In the genomic region with DNA sequence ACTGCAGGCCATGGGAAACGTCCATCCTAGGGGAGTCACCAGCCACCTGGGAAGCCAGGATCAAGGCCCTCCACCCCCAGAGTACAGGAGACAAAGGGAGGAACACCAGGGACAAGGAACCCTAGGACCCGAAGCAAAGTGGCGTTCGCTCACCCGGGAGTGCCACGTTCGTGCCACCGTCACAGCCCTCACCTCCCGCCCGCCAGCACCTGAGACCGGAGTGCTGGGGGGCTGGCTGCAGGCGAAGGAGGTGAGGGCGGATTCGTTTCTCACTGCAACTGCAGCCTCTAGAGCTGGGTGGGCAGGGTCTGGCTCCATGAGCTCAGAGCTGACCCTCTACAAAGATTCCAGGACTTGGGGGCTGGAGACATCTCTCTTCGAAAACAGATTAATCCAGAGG, we compare ENCODE assay signal across 26 cellular contexts. TPM values are rescaled to one million over a fixed set of nuclear protein-coding genes. Genes with fewer than 3 reads are reported as not detected.
DNase-seq lines count a peak whose midpoint lies in the region; ATAC-seq lines count a peak whose summit lies in the region.
"Had no signal": no experiment of that assay in that cellular context is flagged by ENCODE, and none has a peak within 500 bp of the region (broad histone marks: within the 10 kb centered on the region; RNA-seq: fewer than 3 reads in every experiment).

No MANE protein-coding gene starts in this region.

- no peak overlapping the region for H3K23ac ChIP-seq in neuronal stem cell (ENCODE audit: low read depth, low read length, poor library complexity)

- H3K27me3 ChIP-seq in H7 (ENCODE audit: control insufficient read depth, insufficient read depth, low read length): no peaks in the 10 kb centered on the region
- no peaks in the 10 kb centered on the region for H3K27me3 ChIP-seq in neuronal stem cell (ENCODE audit: control insufficient read depth in 3 of 3, insufficient read depth in 3 of 3, low read depth in 1 of 3, low read length in 3 of 3)
- H3K27me3 ChIP-seq: SJCRH30 had no signal

- peaks cover 10 to 12% of the 10 kb centered on the region in 2 donors for H3K4me1 ChIP-seq in neuronal stem cell (ENCODE audit: control insufficient read depth in 2 of 2, insufficient read depth in 1 of 2, low read depth in 1 of 2, low read length in 2 of 2)

- H2AK5ac ChIP-seq in neuronal stem cell (ENCODE audit: low read depth, low read length): peak overlapping the region; percentile 53

- H3K4me3 Mint-ChIP-seq in T-helper 2 cell treated with Interferon-gamma antibody and Interleukin-4, amounts not matched to agents 5 μg/mL and 100 μg/mL, for 36 hours: no peak overlapping the region
- H3K4me3 Mint-ChIP-seq in activated T-helper 1 cell treated with anti-CD3 and anti-CD28 coated beads, Interleukin-12 subunit alpha, Interleukin-12 subunit beta, Interleukin-2, Interleukin-4 antibody, amounts not matched to agents 30 ng/mL and 10 ng/mL and 1 ng/mL, durations not matched to agents 14 hours and 24 hours and 36 hours: no peak overlapping the region
- H3K4me3 Mint-ChIP-seq: HFFc6 had no signal

- H3K27me3 Mint-ChIP-seq in T-helper 2 cell treated with Interferon-gamma antibody and Interleukin-4, amounts not matched to agents 5 μg/mL and 100 μg/mL, for 36 hours (ENCODE audit: low read depth): no peaks in the 10 kb centered on the region
- no peaks in the 10 kb centered on the region for H3K27me3 Mint-ChIP-seq in activated T-helper 1 cell treated with anti-CD3 and anti-CD28 coated beads, Interleukin-12 subunit alpha, Interleukin-12 subunit beta, Interleukin-2, Interleukin-4 antibody, amounts not matched to agents 30 ng/mL and 10 ng/mL and 1 ng/mL, durations not matched to agents 14 hours and 24 hours and 36 hours (ENCODE audit: insufficient read depth)

- peak overlapping the region; percentile 60 for H3K27ac Mint-ChIP-seq in T-helper 2 cell treated with Interferon-gamma antibody and Interleukin-4, amounts not matched to agents 5 μg/mL and 100 μg/mL, for 36 hours
- H3K27ac Mint-ChIP-seq in activated T-helper 1 cell treated with anti-CD3 and anti-CD28 coated beads, Interleukin-12 subunit alpha, Interleukin-12 subunit beta, Interleukin-2, Interleukin-4 antibody, amounts not matched to agents 30 ng/mL and 10 ng/mL and 1 ng/mL, durations not matched to agents 14 hours and 24 hours and 36 hours: peak overlapping the region; percentile 29
- H3K27ac Mint-ChIP-seq: HFFc6 had no signal

- DNase-seq in T-helper 2 cell treated with Interferon-gamma antibody and Interleukin-4, amounts not matched to agents 5 μg/mL and 100 μg/mL, for 36 hours (ENCODE audit: low spot score): no peak
- no peak for DNase-seq in T-helper 2 cell
- peak; percentile 33 for DNase-seq in H7
- no peak for DNase-seq in activated T-helper 1 cell treated with anti-CD3 and anti-CD28 coated beads, Interleukin-12 subunit alpha, Interleukin-12 subunit beta, Interleukin-2, Interleukin-4 antibody, amounts not matched to agents 30 ng/mL and 10 ng/mL and 1 ng/mL, durations not matched to agents 14 hours and 24 hours and 36 hours (ENCODE audit: low spot score)
- no peak for DNase-seq in neuronal stem cell (ENCODE audit: low spot score)
- no peak for DNase-seq in left ventricle myocardium superior
- DNase-seq: DMS53; HFFc6; IMR-90; KG1; MM.1S; NCI-H1048; NCI-H1417; NCI-H1694; NCI-H2029 treated with DMSO at 0.1 percent for 48 hours; NCI-H446 treated with DMSO at 0.1 percent for 48 hours; NCI-H526; NCI-H82; NK-92 treated with Interleukin-12 subunit alpha and Interleukin-12 subunit beta, amount 100 ng/mL, for 24 hours; SJCRH30 had no signal

- H3K36me3 Mint-ChIP-seq in T-helper 2 cell treated with Interferon-gamma antibody and Interleukin-4, amounts not matched to agents 5 μg/mL and 100 μg/mL, for 36 hours (ENCODE audit: low read depth): no peaks in the 10 kb centered on the region
- no peaks in the 10 kb centered on the region for H3K36me3 Mint-ChIP-seq in activated T-helper 1 cell treated with anti-CD3 and anti-CD28 coated beads, Interleukin-12 subunit alpha, Interleukin-12 subunit beta, Interleukin-2, Interleukin-4 antibody, amounts not matched to agents 30 ng/mL and 10 ng/mL and 1 ng/mL, durations not matched to agents 14 hours and 24 hours and 36 hours (ENCODE audit: low read depth)

- peak overlapping the region; percentile 63 for H3K14ac ChIP-seq in neuronal stem cell (ENCODE audit: low read length)

- H3K4me3 ChIP-seq in H7 (ENCODE audit: insufficient read depth, low read depth, low read length) (no peak overlapping the region), neuronal stem cell (ENCODE audit: low read length in 2 of 2) (no peak overlapping the region)
- H3K4me3 ChIP-seq: PC-9, SJCRH30 had no signal

- H4K8ac ChIP-seq in neuronal stem cell (ENCODE audit: low read depth, low read length): no peak overlapping the region

- H3K36me3 ChIP-seq in H7 (replicated peaks; ENCODE audit: control insufficient read depth, insufficient read depth, low read length) (no peaks in the 10 kb centered on the region), neuronal stem cell (replicated peaks in 1 of 2; ENCODE audit: control insufficient read depth in 2 of 2, insufficient read depth in 2 of 2, low read length in 2 of 2) (no peaks in the 10 kb centered on the region)
- H3K36me3 ChIP-seq: SJCRH30 had no signal

- no peak overlapping the region for H3K4ac ChIP-seq in neuronal stem cell (ENCODE audit: low read length)

- H3K9me3 ChIP-seq in neuronal stem cell (replicated peaks in 1 of 2; ENCODE audit: control insufficient read depth in 2 of 2, insufficient read depth in 1 of 2, low read depth in 1 of 2, low read length in 2 of 2): no peaks in the 10 kb centered on the region
- H3K9me3 ChIP-seq: SJCRH30 had no signal

- intact Hi-C loops in activated T-helper 1 cell treated with anti-CD3 and anti-CD28 coated beads, Interleukin-12 subunit alpha, Interleukin-12 subunit beta, Interleukin-2, Interleukin-4 antibody, amounts not matched to agents 30 ng/mL and 10 ng/mL and 1 ng/mL, durations not matched to agents 14 hours and 24 hours and 36 hours (cut with micrococcal nuclease): loop anchor here (5.0 kb wide), 1 partner anchor 278 kb away; the partner anchor contains the start of gene TNK2
- intact Hi-C loops in left ventricle myocardium superior (cut with micrococcal nuclease): no loop called here

- H2AFZ ChIP-seq in neuronal stem cell (ENCODE audit: low read length): no peak overlapping the region
- H2AFZ ChIP-seq: PC-9 had no signal

- ATAC-seq in left ventricle myocardium superior (no peak), HG03354 (IDR thresholded peaks at IDR 0.05; ENCODE audit: poor library complexity, severe bottlenecking, unreplicated experiment) (no peak)
- ATAC-seq: Right ventricle myocardium inferior had no signal

- H2BK120ac ChIP-seq in neuronal stem cell (ENCODE audit: low read depth, low read length): no peak overlapping the region

- no peaks in the 10 kb centered on the region for H3K79me1 ChIP-seq in neuronal stem cell (ENCODE audit: low read depth, low read length)

- H2BK12ac ChIP-seq in neuronal stem cell (ENCODE audit: low read length): peak overlapping the region; percentile 4

- H4K91ac ChIP-seq in neuronal stem cell (ENCODE audit: low read depth, low read length, poor library complexity): no peak overlapping the region

- H3K18ac ChIP-seq in neuronal stem cell (ENCODE audit: low read length): no peak overlapping the region

- H3K27ac ChIP-seq in neuronal stem cell (replicated peaks; ENCODE audit: low read length): no peak overlapping the region
- H3K27ac ChIP-seq: PC-9, SJCRH30 had no signal

- H2BK5ac ChIP-seq in neuronal stem cell (ENCODE audit: low read length): no peak overlapping the region

- no peaks in the 10 kb centered on the region for H3K9me3 Mint-ChIP-seq in T-helper 2 cell treated with Interferon-gamma antibody and Interleukin-4, amounts not matched to agents 5 μg/mL and 100 μg/mL, for 36 hours
- no peaks in the 10 kb centered on the region for H3K9me3 Mint-ChIP-seq in activated T-helper 1 cell treated with anti-CD3 and anti-CD28 coated beads, Interleukin-12 subunit alpha, Interleukin-12 subunit beta, Interleukin-2, Interleukin-4 antibody, amounts not matched to agents 30 ng/mL and 10 ng/mL and 1 ng/mL, durations not matched to agents 14 hours and 24 hours and 36 hours
- H3K9me3 Mint-ChIP-seq: HFFc6 had no signal

- H3K4me2 ChIP-seq in neuronal stem cell (ENCODE audit: insufficient read depth, low read length, poor library complexity, severe bottlenecking): no peak overlapping the region
- H3K4me2 ChIP-seq: PC-9 had no signal

- peak overlapping the region; percentile 93 for H2BK15ac ChIP-seq in neuronal stem cell (ENCODE audit: low read length)

- WGBS in neuronal stem cell (ENCODE audit: extremely low coverage in 2 of 2, insufficient read length in 2 of 2, insufficient replicate concordance in 1 of 2), 2 donors: no CpG with 5 or more reads among the region's 15 CpGs

- H3K4me1 Mint-ChIP-seq in T-helper 2 cell treated with Interferon-gamma antibody and Interleukin-4, amounts not matched to agents 5 μg/mL and 100 μg/mL, for 36 hours (ENCODE audit: low read depth): peaks cover 51% of the 10 kb centered on the region
- peaks cover 57% of the 10 kb centered on the region for H3K4me1 Mint-ChIP-seq in activated T-helper 1 cell treated with anti-CD3 and anti-CD28 coated beads, Interleukin-12 subunit alpha, Interleukin-12 subunit beta, Interleukin-2, Interleukin-4 antibody, amounts not matched to agents 30 ng/mL and 10 ng/mL and 1 ng/mL, durations not matched to agents 14 hours and 24 hours and 36 hours (ENCODE audit: low read depth)

- no peak overlapping the region for H3K9ac ChIP-seq in neuronal stem cell (ENCODE audit: low read depth, low read length, poor library complexity)

RNA-seq across cellular contexts. Expression of gene ZDHHC19, which starts 26.3 kb away (rescaled TPM):
- total RNA-seq in H7 (2014; rRNA removed; shearing (Covaris generic)): 1.8 TPM in 1 of 2 replicates, not detected in the other
- 0.36 TPM in 1 of 2 replicates, not detected in the other for total RNA-seq in activated T-helper 1 cell treated with anti-CD3 and anti-CD28 coated beads, Interleukin-12 subunit alpha, Interleukin-12 subunit beta, Interleukin-2, Interleukin-4 antibody, amounts not matched to agents 30 ng/mL and 10 ng/mL and 1 ng/mL, durations not matched to agents 14 hours and 24 hours and 36 hours
- polyA plus RNA-seq in neuronal stem cell (2013, experiment 1 of 2): 1.1 TPM
- 0.84 TPM for polyA plus RNA-seq in neuronal stem cell (2013, experiment 2 of 2)
- not detected for total RNA-seq in left ventricle myocardium superior
- total RNA-seq: A172, HFFc6, IMR-90, PC-9, Right ventricle myocardium inferior, RPMI7951, SJCRH30 had no signal
- polyA plus RNA-seq: BJ had no signal

RNA-seq across cellular contexts. Expression of gene SLC51A, which starts 31.5 kb away (rescaled TPM):
- 0.24 and 0.30 TPM in 2 replicates for total RNA-seq in H7 (2014; rRNA removed; shearing (Covaris generic))
- total RNA-seq in activated T-helper 1 cell treated with anti-CD3 and anti-CD28 coated beads, Interleukin-12 subunit alpha, Interleukin-12 subunit beta, Interleukin-2, Interleukin-4 antibody, amounts not matched to agents 30 ng/mL and 10 ng/mL and 1 ng/mL, durations not matched to agents 14 hours and 24 hours and 36 hours: not detected in 2 replicates
- 0.07 TPM for polyA plus RNA-seq in neuronal stem cell (2013, experiment 1 of 2)
- not detected for polyA plus RNA-seq in neuronal stem cell (2013, experiment 2 of 2)
- total RNA-seq in left ventricle myocardium superior: not detected
- total RNA-seq: A172, HFFc6, IMR-90, RPMI7951, SJCRH30 had no signal
- polyA plus RNA-seq: BJ, IMR-90 had no signal
